In genomic region chr3:149501524-149501923, GRCh38 we compare ENCODE assay signal across 17 cellular contexts. TPM values are rescaled to one million over a fixed set of nuclear protein-coding genes. Genes with fewer than 3 reads are reported as not detected.
A peak's percentile ranks its signal among the peaks of the same experiment; 100 is the strongest.
DNase-seq lines count a peak whose midpoint lies in the region; ATAC-seq and TF ChIP-seq lines count a peak whose summit lies in the region.
"Had no signal": no experiment of that assay in that cellular context is flagged by ENCODE, and none has a peak within 500 bp of the region (broad histone marks: within the 10 kb centered on the region; RNA-seq: fewer than 3 reads in every experiment).

No MANE protein-coding gene starts in this region.

- no peak overlapping the region for H3K27ac Mint-ChIP-seq in stimulated activated naive B cell treated with anti-CD40 and anti-IgM and Interleukin-4, amounts not matched to agents 10 μg/mL and 1 μg/mL and 100 μg/mL, for 72 hours
- H3K27ac Mint-ChIP-seq: activated CD4-positive, alpha-beta memory T cell treated with anti-CD3 and anti-CD28 coated beads, Interleukin-2, amount 10 ng/mL, durations not matched to agents 7 days and 5 days had no signal

- no peak overlapping the region for H3K4me3 ChIP-seq in AG04450 (ENCODE audit: low read depth, low read length)
- H3K4me3 ChIP-seq in MG63: no peak overlapping the region
- no peak overlapping the region for H3K4me3 ChIP-seq in epithelial cell of proximal tubule (ENCODE audit: low read depth, low read length)
- H3K4me3 ChIP-seq: colonic mucosa, gastrocnemius medialis had no signal

- no peaks in the 10 kb centered on the region for H3K4me1 Mint-ChIP-seq in stimulated activated naive B cell treated with anti-CD40 and anti-IgM and Interleukin-4, amounts not matched to agents 10 μg/mL and 1 μg/mL and 100 μg/mL, for 72 hours
- H3K4me1 Mint-ChIP-seq: activated CD4-positive, alpha-beta memory T cell treated with anti-CD3 and anti-CD28 coated beads, Interleukin-2, amount 10 ng/mL, durations not matched to agents 7 days and 5 days had no signal

- no peaks in the 10 kb centered on the region for H3K27me3 ChIP-seq in AG04450 (ENCODE audit: control insufficient read depth, insufficient read depth, low read length)
- H3K27me3 ChIP-seq in MG63: no peaks in the 10 kb centered on the region
- H3K27me3 ChIP-seq: BE2C, colonic mucosa, gastrocnemius medialis had no signal

- CTCF ChIA-PET in AG04450 (lab: Charles Lee): interaction anchor here (0.7 to 2.2 kb wide), 8 partner anchors 11 to 382 kb away, joined by 3 to 14 read pairs (median 5); no protein-coding TSS in a partner anchor

- H3K36me3 Mint-ChIP-seq in stimulated activated naive B cell treated with anti-CD40 and anti-IgM and Interleukin-4, amounts not matched to agents 10 μg/mL and 1 μg/mL and 100 μg/mL, for 72 hours: no peaks in the 10 kb centered on the region

- H3K27ac ChIP-seq in AG04450 (ENCODE audit: low read depth, low read length): no peak overlapping the region
- H3K27ac ChIP-seq: colonic mucosa, gastrocnemius medialis had no signal

- H3K36me3 ChIP-seq in MG63: no peaks in the 10 kb centered on the region
- H3K36me3 ChIP-seq: BE2C, colonic mucosa, gastrocnemius medialis had no signal

- H3K4me3 Mint-ChIP-seq in stimulated activated naive B cell treated with anti-CD40 and anti-IgM and Interleukin-4, amounts not matched to agents 10 μg/mL and 1 μg/mL and 100 μg/mL, for 72 hours: no peak overlapping the region
- H3K4me3 Mint-ChIP-seq: activated CD4-positive, alpha-beta memory T cell treated with anti-CD3 and anti-CD28 coated beads, Interleukin-2, amount 10 ng/mL, durations not matched to agents 7 days and 5 days had no signal

- ATAC-seq in stimulated activated naive B cell treated with anti-CD40 and anti-IgM and Interleukin-4, amounts not matched to agents 10 μg/mL and 1 μg/mL and 100 μg/mL, for 72 hours (replicated peaks): no peak
- ATAC-seq: gastrocnemius medialis, left lobe of liver had no signal

- peaks cover 1 to 3% of the 10 kb centered on the region in 2 donors for H3K27me3 Mint-ChIP-seq in stimulated activated naive B cell treated with anti-CD40 and anti-IgM and Interleukin-4, amounts not matched to agents 10 μg/mL and 1 μg/mL and 100 μg/mL, for 72 hours

- H3K9me3 ChIP-seq in AG04450 (ENCODE audit: control insufficient read depth, insufficient read depth, low read length): no peaks in the 10 kb centered on the region
- no peaks in the 10 kb centered on the region for H3K9me3 ChIP-seq in MG63
- H3K9me3 ChIP-seq: BE2C, colonic mucosa, gastrocnemius medialis had no signal

- POLR2A ChIA-PET in AG04450 (lab: Yijun Ruan, JAX): interaction anchor here (0.8 to 1.4 kb wide), 2 partner anchors 156 to 250 kb away, joined by 3 to 8 read pairs; partner anchors contain the start of gene WWTR1

- H3K9me3 Mint-ChIP-seq in stimulated activated naive B cell treated with anti-CD40 and anti-IgM and Interleukin-4, amounts not matched to agents 10 μg/mL and 1 μg/mL and 100 μg/mL, for 72 hours: no peaks in the 10 kb centered on the region
- H3K9me3 Mint-ChIP-seq: activated CD4-positive, alpha-beta memory T cell treated with anti-CD3 and anti-CD28 coated beads, Interleukin-2, amount 10 ng/mL, durations not matched to agents 7 days and 5 days had no signal

- DNase-seq in AG04450 (ENCODE audit: low read depth, low spot score): peak; percentile 46
- DNase-seq in MG63: peak; percentile 91
- peak; percentile 96 for DNase-seq in epithelial cell of proximal tubule (ENCODE audit: low read depth)
- DNase-seq in myocyte (ENCODE audit: low read depth): peak; percentile 60
- no peak for DNase-seq in T-helper 9 cell
- DNase-seq in NCI-H82 treated with DMSO at 0.1 percent for 48 hours (lab: John Stamatoyannopoulos, UW; ENCODE audit: unreplicated experiment): no peak
- DNase-seq in stimulated activated naive B cell treated with anti-CD40 and anti-IgM and Interleukin-4, amounts not matched to agents 10 μg/mL and 1 μg/mL and 100 μg/mL, for 72 hours: no peak
- no peak for DNase-seq in activated CD8-positive, alpha-beta memory T cell treated with anti-CD3 and anti-CD28 coated beads, Interleukin-2, amount 50 U/mL, for 48 hours
- DNase-seq: activated CD4-positive, alpha-beta memory T cell treated with anti-CD3 and anti-CD28 coated beads, Interleukin-2, amount 10 ng/mL, durations not matched to agents 7 days and 5 days; activated gamma-delta T cell treated with Interleukin-2 at 50 U/mL for 16 hours; BE2C; colonic mucosa; DMS79; gastrocnemius medialis; T-helper 2 cell had no signal

- no peak for TF ChIP-seq CTCF in AG04450 (IDR thresholded peaks at IDR 0.05; ENCODE audit: low read depth, low read length)
- no peak for TF ChIP-seq CTCF in epithelial cell of proximal tubule (conservative IDR thresholded peaks at IDR 0.05; ENCODE audit: low read depth, low read length)

RNA-seq across cellular contexts. Expression of gene TM4SF4, which starts 27.0 kb away (rescaled TPM):
- 0.29 and 0.32 TPM in 2 replicates for polyA plus RNA-seq in AG04450 (2011; rRNA removed)
- not detected in 2 replicates for polyA minus RNA-seq in AG04450 (2011; rRNA and poly(A)+ RNA removed)
- total RNA-seq in MG63 (2014; rRNA removed; shearing (Covaris generic); ENCODE audit: low replicate concordance): not detected in 2 replicates
- total RNA-seq in epithelial cell of proximal tubule: 0.29 and 1.2 TPM in 2 replicates
- 0.21 and 0.47 TPM in 2 replicates for total RNA-seq in myocyte
- 0.49 TPM for polyA plus RNA-seq in myocyte (2012)
- total RNA-seq: activated CD4-positive, alpha-beta memory T cell treated with anti-CD3 and anti-CD28 coated beads, Interleukin-2, amount 10 ng/mL, durations not matched to agents 7 days and 5 days; OCI-LY7 had no signal

Comparison
In these comparisons a context has a peak if more than half of its experiments do, and no peak if none do; other contexts are left out.
1. DNase-seq: peak in AG04450 (single experiment), MG63 (single experiment), epithelial cell of proximal tubule (single experiment) and myocyte (single experiment); none in T-helper 9 cell (single experiment), NCI-H82 treated with DMSO at 0.1 percent for 48 hours (single experiment), stimulated activated naive B cell treated with anti-CD40 and anti-IgM and Interleukin-4, amounts not matched to agents 10 μg/mL and 1 μg/mL and 100 μg/mL, for 72 hours (single experiment) and activated CD8-positive, alpha-beta memory T cell treated with anti-CD3 and anti-CD28 coated beads, Interleukin-2, amount 50 U/mL, for 48 hours (single experiment).